Comparison of ENCODE assay signal across 1 cellular context in the genomic region with DNA sequence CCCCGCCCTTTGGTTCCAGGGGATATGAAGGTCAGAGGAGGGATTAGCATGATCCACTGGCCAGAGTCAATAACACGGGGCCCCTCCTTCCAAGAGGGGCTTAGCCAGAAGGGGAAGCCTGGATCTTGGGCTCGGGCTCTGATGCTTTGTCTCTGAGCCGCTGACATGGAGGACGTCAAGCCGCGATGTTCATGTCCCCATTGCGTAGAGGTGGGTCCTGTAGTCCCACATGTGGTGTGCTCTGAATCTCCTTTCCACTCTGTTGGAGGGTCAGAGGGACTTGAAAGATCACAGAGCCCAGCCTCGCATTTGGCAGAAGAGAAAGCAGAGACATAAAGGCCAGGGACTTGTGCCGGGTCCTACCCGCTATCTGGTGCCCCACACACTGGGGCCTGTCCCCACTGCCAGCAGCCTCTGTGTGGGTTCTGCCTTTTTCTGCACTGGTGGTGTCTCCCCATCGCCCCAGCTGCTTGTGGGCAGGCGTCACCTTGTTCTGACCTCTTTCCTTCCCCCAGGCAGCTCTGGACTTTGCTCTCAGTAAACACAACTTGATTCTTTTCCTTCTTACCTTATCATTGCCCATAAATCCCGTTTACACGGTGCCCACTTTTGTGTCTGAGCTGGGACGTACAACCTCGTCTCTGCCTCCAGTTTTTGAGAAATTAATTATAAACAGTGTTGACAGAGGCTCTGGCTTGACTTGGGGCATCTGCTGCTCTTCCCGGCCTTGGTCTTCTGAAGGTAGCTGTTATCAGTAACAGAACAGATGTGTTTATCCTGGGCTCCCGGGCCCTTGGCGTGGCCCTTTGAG.
TF ChIP-seq lines count a peak whose summit lies in the region.

No MANE protein-coding gene starts in this region.

TF ChIP-seq in HepG2, 621 proteins besides CTCF, POLR2A, EP300 and RAD21 (continued from another document and continues in another):
- no peak; the same call in none of the 2 replicates for TF ChIP-seq ZSCAN9 (CRISPR knock-in tag; IDR thresholded peaks at IDR 0.05; ENCODE audit: borderline replicate concordance)
- TF ChIP-seq, protein P1, sequence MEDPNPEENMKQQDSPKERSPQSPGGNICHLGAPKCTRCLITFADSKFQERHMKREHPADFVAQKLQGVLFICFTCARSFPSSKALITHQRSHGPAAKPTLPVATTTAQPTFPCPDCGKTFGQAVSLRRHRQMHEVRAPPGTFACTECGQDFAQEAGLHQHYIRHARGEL (CRISPR knock-in tag; IDR thresholded peaks at IDR 0.05) = no peak
- no peak for TF ChIP-seq ARNT (IDR thresholded peaks at IDR 0.05)
- no peak for TF ChIP-seq ZNF367 (CRISPR knock-in tag; IDR thresholded peaks at IDR 0.05; ENCODE audit: borderline replicate concordance)
- TF ChIP-seq TAF15 (IDR thresholded peaks at IDR 0.05; ENCODE audit: low read depth, low read length, poor library complexity, severe bottlenecking) = no peak
- TF ChIP-seq, protein P2, sequence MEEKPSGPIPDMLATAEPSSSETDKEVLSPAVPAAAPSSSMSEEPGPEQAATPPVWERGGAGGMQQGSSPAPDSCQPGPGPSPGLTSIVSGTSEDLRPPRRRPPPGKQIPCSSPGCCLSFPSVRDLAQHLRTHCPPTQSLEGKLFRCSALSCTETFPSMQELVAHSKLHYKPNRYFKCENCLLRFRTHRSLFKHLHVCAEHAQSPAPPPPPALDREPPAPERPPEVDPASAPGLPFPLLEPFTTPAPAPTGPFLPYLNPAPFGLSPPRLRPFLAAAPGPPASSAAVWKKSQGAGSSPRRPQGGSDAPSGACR (CRISPR knock-in tag; IDR thresholded peaks at IDR 0.05) = no peak
- no peak for TF ChIP-seq ZNF207 (IDR thresholded peaks at IDR 0.05; ENCODE audit: borderline replicate concordance)
- TF ChIP-seq CENPT (CRISPR knock-in tag; IDR thresholded peaks at IDR 0.05; ENCODE audit: low read depth) = no peak; the same call in 1 of the 2 replicates
- TF ChIP-seq, protein P3, sequence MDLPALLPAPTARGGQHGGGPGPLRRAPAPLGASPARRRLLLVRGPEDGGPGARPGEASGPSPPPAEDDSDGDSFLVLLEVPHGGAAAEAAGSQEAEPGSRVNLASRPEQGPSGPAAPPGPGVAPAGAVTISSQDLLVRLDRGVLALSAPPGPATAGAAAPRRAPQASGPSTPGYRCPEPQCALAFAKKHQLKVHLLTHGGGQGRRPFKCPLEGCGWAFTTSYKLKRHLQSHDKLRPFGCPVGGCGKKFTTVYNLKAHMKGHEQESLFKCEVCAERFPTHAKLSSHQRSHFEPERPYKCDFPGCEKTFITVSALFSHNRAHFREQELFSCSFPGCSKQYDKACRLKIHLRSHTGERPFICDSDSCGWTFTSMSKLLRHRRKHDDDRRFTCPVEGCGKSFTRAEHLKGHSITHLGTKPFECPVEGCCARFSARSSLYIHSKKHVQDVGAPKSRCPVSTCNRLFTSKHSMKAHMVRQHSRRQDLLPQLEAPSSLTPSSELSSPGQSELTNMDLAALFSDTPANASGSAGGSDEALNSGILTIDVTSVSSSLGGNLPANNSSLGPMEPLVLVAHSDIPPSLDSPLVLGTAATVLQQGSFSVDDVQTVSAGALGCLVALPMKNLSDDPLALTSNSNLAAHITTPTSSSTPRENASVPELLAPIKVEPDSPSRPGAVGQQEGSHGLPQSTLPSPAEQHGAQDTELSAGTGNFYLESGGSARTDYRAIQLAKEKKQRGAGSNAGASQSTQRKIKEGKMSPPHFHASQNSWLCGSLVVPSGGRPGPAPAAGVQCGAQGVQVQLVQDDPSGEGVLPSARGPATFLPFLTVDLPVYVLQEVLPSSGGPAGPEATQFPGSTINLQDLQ (CRISPR knock-in tag; IDR thresholded peaks at IDR 0.05) = no peak
- TF ChIP-seq, protein P4, sequence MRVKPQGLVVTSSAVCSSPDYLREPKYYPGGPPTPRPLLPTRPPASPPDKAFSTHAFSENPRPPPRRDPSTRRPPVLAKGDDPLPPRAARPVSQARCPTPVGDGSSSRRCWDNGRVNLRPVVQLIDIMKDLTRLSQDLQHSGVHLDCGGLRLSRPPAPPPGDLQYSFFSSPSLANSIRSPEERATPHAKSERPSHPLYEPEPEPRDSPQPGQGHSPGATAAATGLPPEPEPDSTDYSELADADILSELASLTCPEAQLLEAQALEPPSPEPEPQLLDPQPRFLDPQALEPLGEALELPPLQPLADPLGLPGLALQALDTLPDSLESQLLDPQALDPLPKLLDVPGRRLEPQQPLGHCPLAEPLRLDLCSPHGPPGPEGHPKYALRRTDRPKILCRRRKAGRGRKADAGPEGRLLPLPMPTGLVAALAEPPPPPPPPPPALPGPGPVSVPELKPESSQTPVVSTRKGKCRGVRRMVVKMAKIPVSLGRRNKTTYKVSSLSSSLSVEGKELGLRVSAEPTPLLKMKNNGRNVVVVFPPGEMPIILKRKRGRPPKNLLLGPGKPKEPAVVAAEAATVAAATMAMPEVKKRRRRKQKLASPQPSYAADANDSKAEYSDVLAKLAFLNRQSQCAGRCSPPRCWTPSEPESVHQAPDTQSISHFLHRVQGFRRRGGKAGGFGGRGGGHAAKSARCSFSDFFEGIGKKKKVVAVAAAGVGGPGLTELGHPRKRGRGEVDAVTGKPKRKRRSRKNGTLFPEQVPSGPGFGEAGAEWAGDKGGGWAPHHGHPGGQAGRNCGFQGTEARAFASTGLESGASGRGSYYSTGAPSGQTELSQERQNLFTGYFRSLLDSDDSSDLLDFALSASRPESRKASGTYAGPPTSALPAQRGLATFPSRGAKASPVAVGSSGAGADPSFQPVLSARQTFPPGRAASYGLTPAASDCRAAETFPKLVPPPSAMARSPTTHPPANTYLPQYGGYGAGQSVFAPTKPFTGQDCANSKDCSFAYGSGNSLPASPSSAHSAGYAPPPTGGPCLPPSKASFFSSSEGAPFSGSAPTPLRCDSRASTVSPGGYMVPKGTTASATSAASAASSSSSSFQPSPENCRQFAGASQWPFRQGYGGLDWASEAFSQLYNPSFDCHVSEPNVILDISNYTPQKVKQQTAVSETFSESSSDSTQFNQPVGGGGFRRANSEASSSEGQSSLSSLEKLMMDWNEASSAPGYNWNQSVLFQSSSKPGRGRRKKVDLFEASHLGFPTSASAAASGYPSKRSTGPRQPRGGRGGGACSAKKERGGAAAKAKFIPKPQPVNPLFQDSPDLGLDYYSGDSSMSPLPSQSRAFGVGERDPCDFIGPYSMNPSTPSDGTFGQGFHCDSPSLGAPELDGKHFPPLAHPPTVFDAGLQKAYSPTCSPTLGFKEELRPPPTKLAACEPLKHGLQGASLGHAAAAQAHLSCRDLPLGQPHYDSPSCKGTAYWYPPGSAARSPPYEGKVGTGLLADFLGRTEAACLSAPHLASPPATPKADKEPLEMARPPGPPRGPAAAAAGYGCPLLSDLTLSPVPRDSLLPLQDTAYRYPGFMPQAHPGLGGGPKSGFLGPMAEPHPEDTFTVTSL (CRISPR knock-in tag; IDR thresholded peaks at IDR 0.05; ENCODE audit: borderline replicate concordance) = peak; percentile 56; the same call in 1 of the 2 replicates
- TF ChIP-seq, protein P5, sequence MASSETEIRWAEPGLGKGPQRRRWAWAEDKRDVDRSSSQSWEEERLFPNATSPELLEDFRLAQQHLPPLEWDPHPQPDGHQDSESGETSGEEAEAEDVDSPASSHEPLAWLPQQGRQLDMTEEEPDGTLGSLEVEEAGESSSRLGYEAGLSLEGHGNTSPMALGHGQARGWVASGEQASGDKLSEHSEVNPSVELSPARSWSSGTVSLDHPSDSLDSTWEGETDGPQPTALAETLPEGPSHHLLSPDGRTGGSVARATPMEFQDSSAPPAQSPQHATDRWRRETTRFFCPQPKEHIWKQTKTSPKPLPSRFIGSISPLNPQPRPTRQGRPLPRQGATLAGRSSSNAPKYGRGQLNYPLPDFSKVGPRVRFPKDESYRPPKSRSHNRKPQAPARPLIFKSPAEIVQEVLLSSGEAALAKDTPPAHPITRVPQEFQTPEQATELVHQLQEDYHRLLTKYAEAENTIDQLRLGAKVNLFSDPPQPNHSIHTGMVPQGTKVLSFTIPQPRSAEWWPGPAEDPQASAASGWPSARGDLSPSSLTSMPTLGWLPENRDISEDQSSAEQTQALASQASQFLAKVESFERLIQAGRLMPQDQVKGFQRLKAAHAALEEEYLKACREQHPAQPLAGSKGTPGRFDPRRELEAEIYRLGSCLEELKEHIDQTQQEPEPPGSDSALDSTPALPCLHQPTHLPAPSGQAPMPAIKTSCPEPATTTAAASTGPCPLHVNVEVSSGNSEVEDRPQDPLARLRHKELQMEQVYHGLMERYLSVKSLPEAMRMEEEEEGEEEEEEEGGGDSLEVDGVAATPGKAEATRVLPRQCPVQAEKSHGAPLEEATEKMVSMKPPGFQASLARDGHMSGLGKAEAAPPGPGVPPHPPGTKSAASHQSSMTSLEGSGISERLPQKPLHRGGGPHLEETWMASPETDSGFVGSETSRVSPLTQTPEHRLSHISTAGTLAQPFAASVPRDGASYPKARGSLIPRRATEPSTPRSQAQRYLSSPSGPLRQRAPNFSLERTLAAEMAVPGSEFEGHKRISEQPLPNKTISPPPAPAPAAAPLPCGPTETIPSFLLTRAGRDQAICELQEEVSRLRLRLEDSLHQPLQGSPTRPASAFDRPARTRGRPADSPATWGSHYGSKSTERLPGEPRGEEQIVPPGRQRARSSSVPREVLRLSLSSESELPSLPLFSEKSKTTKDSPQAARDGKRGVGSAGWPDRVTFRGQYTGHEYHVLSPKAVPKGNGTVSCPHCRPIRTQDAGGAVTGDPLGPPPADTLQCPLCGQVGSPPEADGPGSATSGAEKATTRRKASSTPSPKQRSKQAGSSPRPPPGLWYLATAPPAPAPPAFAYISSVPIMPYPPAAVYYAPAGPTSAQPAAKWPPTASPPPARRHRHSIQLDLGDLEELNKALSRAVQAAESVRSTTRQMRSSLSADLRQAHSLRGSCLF (CRISPR knock-in tag; IDR thresholded peaks at IDR 0.05; ENCODE audit: borderline replicate concordance) = no peak
- TF ChIP-seq TOE1 (CRISPR knock-in tag; IDR thresholded peaks at IDR 0.05) = no peak
- no peak for TF ChIP-seq SIN3B (IDR thresholded peaks at IDR 0.05; ENCODE audit: low read length)
- TF ChIP-seq, protein P6, sequence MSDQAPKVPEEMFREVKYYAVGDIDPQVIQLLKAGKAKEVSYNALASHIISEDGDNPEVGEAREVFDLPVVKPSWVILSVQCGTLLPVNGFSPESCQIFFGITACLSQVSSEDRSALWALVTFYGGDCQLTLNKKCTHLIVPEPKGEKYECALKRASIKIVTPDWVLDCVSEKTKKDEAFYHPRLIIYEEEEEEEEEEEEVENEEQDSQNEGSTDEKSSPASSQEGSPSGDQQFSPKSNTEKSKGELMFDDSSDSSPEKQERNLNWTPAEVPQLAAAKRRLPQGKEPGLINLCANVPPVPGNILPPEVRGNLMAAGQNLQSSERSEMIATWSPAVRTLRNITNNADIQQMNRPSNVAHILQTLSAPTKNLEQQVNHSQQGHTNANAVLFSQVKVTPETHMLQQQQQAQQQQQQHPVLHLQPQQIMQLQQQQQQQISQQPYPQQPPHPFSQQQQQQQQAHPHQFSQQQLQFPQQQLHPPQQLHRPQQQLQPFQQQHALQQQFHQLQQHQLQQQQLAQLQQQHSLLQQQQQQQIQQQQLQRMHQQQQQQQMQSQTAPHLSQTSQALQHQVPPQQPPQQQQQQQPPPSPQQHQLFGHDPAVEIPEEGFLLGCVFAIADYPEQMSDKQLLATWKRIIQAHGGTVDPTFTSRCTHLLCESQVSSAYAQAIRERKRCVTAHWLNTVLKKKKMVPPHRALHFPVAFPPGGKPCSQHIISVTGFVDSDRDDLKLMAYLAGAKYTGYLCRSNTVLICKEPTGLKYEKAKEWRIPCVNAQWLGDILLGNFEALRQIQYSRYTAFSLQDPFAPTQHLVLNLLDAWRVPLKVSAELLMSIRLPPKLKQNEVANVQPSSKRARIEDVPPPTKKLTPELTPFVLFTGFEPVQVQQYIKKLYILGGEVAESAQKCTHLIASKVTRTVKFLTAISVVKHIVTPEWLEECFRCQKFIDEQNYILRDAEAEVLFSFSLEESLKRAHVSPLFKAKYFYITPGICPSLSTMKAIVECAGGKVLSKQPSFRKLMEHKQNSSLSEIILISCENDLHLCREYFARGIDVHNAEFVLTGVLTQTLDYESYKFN (CRISPR knock-in tag; conservative IDR thresholded peaks at IDR 0.05) = peak; percentile 89
- no peak for TF ChIP-seq ZNF569 (CRISPR knock-in tag; IDR thresholded peaks at IDR 0.05; ENCODE audit: borderline replicate concordance)
- TF ChIP-seq, protein P7, sequence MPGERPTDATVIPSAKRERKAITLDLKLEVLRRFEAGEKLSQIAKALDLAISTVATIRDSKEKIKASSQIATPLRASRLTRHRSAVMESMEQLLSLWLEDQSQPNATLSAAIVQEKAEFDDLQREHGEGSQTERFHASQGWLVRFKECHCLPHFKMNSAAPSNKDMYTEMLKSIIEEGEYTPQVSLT (CRISPR knock-in tag; IDR thresholded peaks at IDR 0.05; ENCODE audit: borderline replicate concordance, low read depth) = no peak
- TF ChIP-seq, protein P8, sequence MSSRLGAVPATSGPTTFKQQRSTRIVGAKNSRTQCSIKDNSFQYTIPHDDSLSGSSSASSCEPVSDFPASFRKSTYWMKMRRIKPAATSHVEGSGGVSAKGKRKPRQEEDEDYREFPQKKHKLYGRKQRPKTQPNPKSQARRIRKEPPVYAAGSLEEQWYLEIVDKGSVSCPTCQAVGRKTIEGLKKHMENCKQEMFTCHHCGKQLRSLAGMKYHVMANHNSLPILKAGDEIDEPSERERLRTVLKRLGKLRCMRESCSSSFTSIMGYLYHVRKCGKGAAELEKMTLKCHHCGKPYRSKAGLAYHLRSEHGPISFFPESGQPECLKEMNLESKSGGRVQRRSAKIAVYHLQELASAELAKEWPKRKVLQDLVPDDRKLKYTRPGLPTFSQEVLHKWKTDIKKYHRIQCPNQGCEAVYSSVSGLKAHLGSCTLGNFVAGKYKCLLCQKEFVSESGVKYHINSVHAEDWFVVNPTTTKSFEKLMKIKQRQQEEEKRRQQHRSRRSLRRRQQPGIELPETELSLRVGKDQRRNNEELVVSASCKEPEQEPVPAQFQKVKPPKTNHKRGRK (CRISPR knock-in tag; IDR thresholded peaks at IDR 0.05) = no peak
- TF ChIP-seq KDM5B (CRISPR knock-in tag; IDR thresholded peaks at IDR 0.05; ENCODE audit: borderline replicate concordance) = no peak; the same call in 1 of the 2 replicates
- no peak for TF ChIP-seq ATF7 (IDR thresholded peaks at IDR 0.05)
- TF ChIP-seq ATF7 (CRISPR knock-in tag; IDR thresholded peaks at IDR 0.05) = no peak; the same call in 1 of the 2 replicates
- TF ChIP-seq ZKSCAN1 (IDR thresholded peaks at IDR 0.05; ENCODE audit: low read length) = no peak
- no peak for TF ChIP-seq ZNF282 (IDR thresholded peaks at IDR 0.05; ENCODE audit: partially characterized antibody)
- TF ChIP-seq HCFC1 (IDR thresholded peaks at IDR 0.05; ENCODE audit: low read depth, low read length) = no peak
- TF ChIP-seq MZF1 (CRISPR knock-in tag; IDR thresholded peaks at IDR 0.05; ENCODE audit: borderline replicate concordance) = no peak
- TF ChIP-seq NRL (CRISPR knock-in tag; IDR thresholded peaks at IDR 0.05; ENCODE audit: borderline replicate concordance) = peak; percentile 19; the same call in 1 of the 2 replicates
- TF ChIP-seq ZNF44 (CRISPR knock-in tag; IDR thresholded peaks at IDR 0.05) = 0 out of 2 replicates have a peak, but pooled peaks have one; percentile 35
- TF ChIP-seq, protein P9, sequence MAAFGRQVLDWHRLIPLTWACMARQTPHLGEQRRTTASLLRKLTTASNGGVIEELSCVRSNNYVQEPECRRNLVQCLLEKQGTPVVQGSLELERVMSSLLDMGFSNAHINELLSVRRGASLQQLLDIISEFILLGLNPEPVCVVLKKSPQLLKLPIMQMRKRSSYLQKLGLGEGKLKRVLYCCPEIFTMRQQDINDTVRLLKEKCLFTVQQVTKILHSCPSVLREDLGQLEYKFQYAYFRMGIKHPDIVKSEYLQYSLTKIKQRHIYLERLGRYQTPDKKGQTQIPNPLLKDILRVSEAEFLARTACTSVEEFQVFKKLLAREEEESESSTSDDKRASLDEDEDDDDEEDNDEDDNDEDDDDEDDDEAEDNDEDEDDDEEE (CRISPR knock-in tag; IDR thresholded peaks at IDR 0.05) = no peak
- TF ChIP-seq KMT2B (CRISPR knock-in tag; IDR thresholded peaks at IDR 0.05) = peak; percentile 32; the same call in 1 of the 2 replicates
- no peak for TF ChIP-seq KLF11 (CRISPR knock-in tag; IDR thresholded peaks at IDR 0.05)
